9 cellular contexts compared by ENCODE assay signal in genomic region chr13:46552302-46552680, GRCh38. TPM values are rescaled to one million over a fixed set of nuclear protein-coding genes. Genes with fewer than 3 reads are reported as not detected.
A peak's percentile ranks its signal among the peaks of the same experiment; 100 is the strongest.
DNase-seq lines count a peak whose midpoint lies in the region; ATAC-seq, FAIRE-seq and TF ChIP-seq lines count a peak whose summit lies in the region.
"Had no signal": no experiment of that assay in that cellular context is flagged by ENCODE, and none has a peak within 500 bp of the region (broad histone marks: within the 10 kb centered on the region; RNA-seq: fewer than 3 reads in every experiment).

No MANE protein-coding gene starts in this region.

- no peaks in the 10 kb centered on the region for H3K9me3 Mint-ChIP-seq in T-helper 2 cell treated with Interferon-gamma antibody and Interleukin-4, amounts not matched to agents 5 μg/mL and 100 μg/mL, for 36 hours
- no peaks in the 10 kb centered on the region for H3K9me3 Mint-ChIP-seq in activated naive CD8-positive, alpha-beta T cell (ENCODE audit: low read depth)

- no peak for TF ChIP-seq CTCF in kidney (IDR thresholded peaks at IDR 0.05; ENCODE audit: borderline replicate concordance, extremely low read depth, insufficient read depth)

- H3K36me3 ChIP-seq in kidney (ENCODE audit: control insufficient read depth in 1 of 2, insufficient read depth in 2 of 2, low read length in 2 of 2) (no peaks in the 10 kb centered on the region), subcutaneous abdominal adipose tissue (ENCODE audit: control insufficient read depth in 5 of 5, insufficient read depth in 5 of 5, low read length in 5 of 5) (no peaks in the 10 kb centered on the region)

- DNase-seq in T-helper 2 cell treated with Interferon-gamma antibody and Interleukin-4, amounts not matched to agents 5 μg/mL and 100 μg/mL, for 36 hours (ENCODE audit: low spot score): no peak
- DNase-seq in T-helper 2 cell: no peak
- no peak for DNase-seq in kidney
- DNase-seq in NCI-H187 treated with DMSO at 0.1 percent for 48 hours (lab: John Stamatoyannopoulos, UW): no peak

- no peak for TF ChIP-seq POLR2A in GM18505 (IDR thresholded peaks at IDR 0.05; ENCODE audit: borderline replicate concordance, extremely low read depth, insufficient read depth, insufficient read length)

- intact Hi-C loops in kidney (cut with DNase I): loop anchor here (10.0 kb wide), 1 partner anchor 133 kb away; no protein-coding TSS in a partner anchor

- peaks cover 39% of the 10 kb centered on the region for H3K4me1 Mint-ChIP-seq in T-helper 2 cell treated with Interferon-gamma antibody and Interleukin-4, amounts not matched to agents 5 μg/mL and 100 μg/mL, for 36 hours (ENCODE audit: low read depth)
- H3K4me1 Mint-ChIP-seq in activated naive CD8-positive, alpha-beta T cell (ENCODE audit: low read depth): peaks cover 42% of the 10 kb centered on the region

- no peak overlapping the region for H3K27ac Mint-ChIP-seq in T-helper 2 cell treated with Interferon-gamma antibody and Interleukin-4, amounts not matched to agents 5 μg/mL and 100 μg/mL, for 36 hours
- H3K27ac Mint-ChIP-seq in activated naive CD8-positive, alpha-beta T cell: peak overlapping the region; percentile 78

- peak overlapping the region; percentile 87 to 94 for H3K9ac ChIP-seq in kidney (ENCODE audit: low read length in 2 of 2)
- peak overlapping the region; percentile 77 to 90 (median 80) for H3K9ac ChIP-seq in subcutaneous abdominal adipose tissue (ENCODE audit: low read length in 5 of 5)

- no peaks in the 10 kb centered on the region for H3K9me3 ChIP-seq in kidney (ENCODE audit: control insufficient read depth in 1 of 2, low read length in 2 of 2)
- H3K9me3 ChIP-seq in subcutaneous abdominal adipose tissue (ENCODE audit: control insufficient read depth in 5 of 5, low read length in 5 of 5): no peaks in the 10 kb centered on the region

- H3K27me3 ChIP-seq in subcutaneous abdominal adipose tissue (ENCODE audit: control insufficient read depth in 5 of 5, insufficient read depth in 4 of 5, low read length in 5 of 5): no peaks in the 10 kb centered on the region

- H3K4me3 ChIP-seq in kidney (ENCODE audit: low read length in 2 of 2) (peak overlapping the region; percentile 84 to 90), subcutaneous abdominal adipose tissue (ENCODE audit: low read depth in 1 of 5, low read length in 5 of 5) (peak overlapping the region; percentile 80 to 94 (median 86))

- H3K4me1 ChIP-seq in kidney (ENCODE audit: control insufficient read depth in 1 of 2, insufficient read depth in 1 of 2, low read depth in 1 of 2, low read length in 2 of 2) (peaks cover 3 to 10% of the 10 kb centered on the region in 2 donors), subcutaneous abdominal adipose tissue (ENCODE audit: control insufficient read depth in 5 of 5, insufficient read depth in 5 of 5, low read length in 5 of 5) (peaks cover 5 to 42% (median 25%) of the 10 kb centered on the region in 5 donors)

- H3K27ac ChIP-seq in kidney (ENCODE audit: low read depth in 2 of 2, low read length in 2 of 2): peak overlapping the region; percentile 74 to 96
- H3K27ac ChIP-seq in subcutaneous abdominal adipose tissue (ENCODE audit: low read depth, low read length): peak overlapping the region; percentile 84

- H3K27me3 Mint-ChIP-seq in T-helper 2 cell treated with Interferon-gamma antibody and Interleukin-4, amounts not matched to agents 5 μg/mL and 100 μg/mL, for 36 hours (ENCODE audit: low read depth): peaks cover 14% of the 10 kb centered on the region
- no peaks in the 10 kb centered on the region for H3K27me3 Mint-ChIP-seq in activated naive CD8-positive, alpha-beta T cell

- FAIRE-seq in kidney (lab: Jason Lieb, UNC): no peak
- FAIRE-seq: G401.6 had no signal

- no peaks in the 10 kb centered on the region for H3K36me3 Mint-ChIP-seq in T-helper 2 cell treated with Interferon-gamma antibody and Interleukin-4, amounts not matched to agents 5 μg/mL and 100 μg/mL, for 36 hours (ENCODE audit: low read depth)
- H3K36me3 Mint-ChIP-seq in activated naive CD8-positive, alpha-beta T cell: no peaks in the 10 kb centered on the region

- peak overlapping the region; percentile 97 for H3K4me3 Mint-ChIP-seq in T-helper 2 cell treated with Interferon-gamma antibody and Interleukin-4, amounts not matched to agents 5 μg/mL and 100 μg/mL, for 36 hours
- peak overlapping the region; percentile 95 for H3K4me3 Mint-ChIP-seq in activated naive CD8-positive, alpha-beta T cell

- ATAC-seq in HG02852 (IDR thresholded peaks at IDR 0.05; ENCODE audit: unreplicated experiment): no peak
- ATAC-seq in GM18505 (IDR thresholded peaks at IDR 0.05; ENCODE audit: unreplicated experiment): no peak

RNA-seq across cellular contexts. Expression of gene LRCH1, which starts 0.7 kb away (rescaled TPM):
- 39.0 TPM for total RNA-seq in kidney
- polyA plus RNA-seq in kidney (ENCODE audit: insufficient read depth, low read depth, low replicate concordance): 10.2 TPM
